ENCODE assay signal across 8 cellular contexts in genomic region chr19:45523642-45524256, GRCh38. TPM values are rescaled to one million over a fixed set of nuclear protein-coding genes. Genes with fewer than 3 reads are reported as not detected.
A peak's percentile ranks its signal among the peaks of the same experiment; 100 is the strongest.
DNase-seq lines count a peak whose midpoint lies in the region; ATAC-seq, FAIRE-seq and TF ChIP-seq lines count a peak whose summit lies in the region.

No MANE protein-coding gene starts in this region.

- peaks cover 0 to 10% (median 0%) of the 10 kb centered on the region in 3 donors for H3K36me3 ChIP-seq in pancreas
- peaks cover 0 to 50% of the 10 kb centered on the region in 2 donors for H3K36me3 ChIP-seq in vagina

- H3K4me3 ChIP-seq in pancreas: no peak overlapping the region
- no peak overlapping the region for H3K4me3 ChIP-seq in vagina

- WGBS in pancreas, 2 donors: 71 to 78% methylated on average over 9 of the region's 9 CpGs

- ATAC-seq in pancreas: peak; percentile 83 to 92 (median 90)

- POLR2A ChIA-PET in HEK293T (lab: Yijun Ruan, JAX): no interaction called here

- CTCF ChIA-PET in HEK293T (lab: Yijun Ruan, JAX): no interaction called here

- TF ChIP-seq CTCF in pancreas (IDR thresholded peaks at IDR 0.05) (peak; percentile 56 to 91 (median 78)), vagina (IDR thresholded peaks at IDR 0.05) (peak; percentile 87 to 98 (median 88))

- H3K4me1 ChIP-seq in pancreas (peaks cover 3 to 7% (median 3%) of the 10 kb centered on the region in 3 donors), vagina (peaks cover 18% of the 10 kb centered on the region)

- no peaks in the 10 kb centered on the region for H3K27me3 ChIP-seq in pancreas
- H3K27me3 ChIP-seq in vagina: no peaks in the 10 kb centered on the region

- no peak for TF ChIP-seq POLR2A in vagina (IDR thresholded peaks at IDR 0.05)

- intact Hi-C loops in pancreas (cut with DNase I) (loop anchor here in 2 of 3 donors (5.0 to 10.0 kb wide), 2 partner anchors 111 to 119 kb away; partner anchors contain the start of gene EML2 (in 1 of the 2)), vagina (cut with DNase I) (loop anchor here (1.0 kb wide), 1 partner anchor 119 kb away; no protein-coding TSS in a partner anchor)

- H3K27ac ChIP-seq in pancreas (no peak overlapping the region), vagina (no peak overlapping the region)

- FAIRE-seq in pancreas (lab: Jason Lieb, UNC): no peak

- H3K9me3 ChIP-seq in pancreas (no peaks in the 10 kb centered on the region), vagina (no peaks in the 10 kb centered on the region)

- DNase-seq in ELR (ENCODE audit: low read depth) (peak; percentile 90), HEK293T (ENCODE audit: extremely low spot score) (peak; percentile 90), NCI-H1417 (lab: John Stamatoyannopoulos, UW) (peak; percentile 65 to 89 (median 86)), SKM-1 (lab: John Stamatoyannopoulos, UW; ENCODE audit: unreplicated experiment) (peak; percentile 17), globus pallidus (ENCODE audit: low spot score) (peak; percentile 87), pancreas (peak; percentile 73 to 89 (median 76)), vagina (ENCODE audit: extremely low spot score in 2 of 2) (no peak)
- DNase-seq in activated naive CD4-positive, alpha-beta T cell treated with anti-CD3 and anti-CD28 coated beads, Interleukin-2, amount 50 U/mL, for 16 hours: peak; percentile 72

TF ChIP-seq in HEK293T, 16 proteins besides CTCF, POLR2A, EP300 and RAD21:
- TF ChIP-seq HDGF (IDR thresholded peaks at IDR 0.05; ENCODE audit: borderline replicate concordance): 0 out of 2 replicates have a peak, but pooled peaks have one; percentile 59
- no peak for TF ChIP-seq TARDBP (IDR thresholded peaks at IDR 0.05)
- no peak for TF ChIP-seq FOXA1 (IDR thresholded peaks at IDR 0.05)
- peak; percentile 88 for TF ChIP-seq SUZ12 (IDR thresholded peaks at IDR 0.05)
- no peak for TF ChIP-seq BHLHE40 (IDR thresholded peaks at IDR 0.05; ENCODE audit: borderline replicate concordance)
- TF ChIP-seq SP1 (IDR thresholded peaks at IDR 0.05): no peak
- TF ChIP-seq PKNOX1 (IDR thresholded peaks at IDR 0.05): no peak
- TF ChIP-seq LEF1 (IDR thresholded peaks at IDR 0.05; ENCODE audit: borderline replicate concordance): peak; percentile 68; the same call in 1 of the 2 replicates
- TF ChIP-seq FOXK2 (IDR thresholded peaks at IDR 0.05): no peak
- no peak for TF ChIP-seq CTBP1 (IDR thresholded peaks at IDR 0.05; ENCODE audit: borderline replicate concordance)
- peak; percentile 39; the same call in 1 of the 2 replicates for TF ChIP-seq ARNT (IDR thresholded peaks at IDR 0.05)
- TF ChIP-seq ZNF384 (IDR thresholded peaks at IDR 0.05): no peak
- no peak for TF ChIP-seq NFRKB (IDR thresholded peaks at IDR 0.05)
- no peak for TF ChIP-seq ELF4 (IDR thresholded peaks at IDR 0.05)
- peak; percentile 76 for TF ChIP-seq L3MBTL2 (conservative IDR thresholded peaks at IDR 0.05)
- TF ChIP-seq FOXM1 (IDR thresholded peaks at IDR 0.05; ENCODE audit: borderline replicate concordance): no peak

RNA-seq across cellular contexts. Expression of gene VASP, which starts 16.5 kb away (rescaled TPM):
- total RNA-seq in pancreas (10 to 100 TPM; 12.5 to 49.3 (median 25.1) TPM), vagina (103 TPM)
- polyA plus RNA-seq in pancreas: 10 to 100 TPM; 32.7 to 34.3 TPM

RNA-seq across cellular contexts. Expression of gene PPM1N, which starts 25.5 kb away (rescaled TPM):
- total RNA-seq in pancreas (under 1 TPM; 0.22 to 0.41 (median 0.30) TPM), vagina (3.9 TPM)
- 1 to 10 TPM in 1 of 2 donors, under 1 TPM in 1; 0.53 to 2.1 TPM for polyA plus RNA-seq in pancreas

RNA-seq across cellular contexts. Expression of gene RTN2, which starts 26.9 kb away (rescaled TPM):
- total RNA-seq in pancreas: 1 to 10 TPM; 2.1 to 6.3 (median 3.2) TPM
- polyA plus RNA-seq in pancreas: 1 to 10 TPM; 4.4 to 9.5 TPM
- 13.0 TPM for total RNA-seq in vagina

RNA-seq across cellular contexts. Expression of gene FOSB, which starts 56.0 kb away (rescaled TPM):
- total RNA-seq in pancreas (10 to 100 TPM in 1 of 6 donors, 1 to 10 TPM in 3, under 1 TPM in 2; 0.79 to 17.0 (median 5.7) TPM), vagina (20.6 TPM)
- polyA plus RNA-seq in pancreas: 10 to 100 TPM; 12.9 to 21.6 TPM

Comparison
In these comparisons a context has a peak if more than half of its experiments do, and no peak if none do; other contexts are left out.
1. DNase-seq: peak in ELR (single experiment), HEK293T (single experiment), NCI-H1417 (3 of 3), SKM-1 (single experiment), activated naive CD4-positive, alpha-beta T cell treated with anti-CD3 and anti-CD28 coated beads, Interleukin-2, amount 50 U/mL, for 16 hours (single experiment), globus pallidus (single experiment) and pancreas (6 of 6); none in vagina (0 of 2).